Comparison of ENCODE assay signal across 16 cellular contexts in genomic region chr7:7018290-7018689, GRCh38.
A peak's percentile ranks its signal among the peaks of the same experiment; 100 is the strongest.
DNase-seq lines count a peak whose midpoint lies in the region; ATAC-seq and TF ChIP-seq lines count a peak whose summit lies in the region.
"Had no signal": no experiment of that assay in that cellular context is flagged by ENCODE, and none has a peak within 500 bp of the region (broad histone marks: within the 10 kb centered on the region; RNA-seq: fewer than 3 reads in every experiment).

No MANE protein-coding gene starts in this region.

- no TSS peak for BruUV-seq in Panc1 (replicated peaks; lab: Mats Ljungman, UMichigan)

- TF ChIP-seq CTCF in Panc1 (IDR thresholded peaks at IDR 0.05) (no peak), parathyroid adenoma (IDR thresholded peaks at IDR 0.05) (no peak)
- TF ChIP-seq CTCF in CD8-positive, alpha-beta T cell (IDR thresholded peaks at IDR 0.05) = no peak

- H3K27ac ChIP-seq in Panc1 (ENCODE audit: low read length) = no peak overlapping the region
- peak overlapping the region; percentile 97 for H3K27ac ChIP-seq in parathyroid adenoma
- H3K27ac ChIP-seq in CD8-positive, alpha-beta T cell (ENCODE audit: low read depth, low read length) = no peak overlapping the region
- H3K27ac ChIP-seq: BLaER1 treated with 17β-estradiol and CSF1 and Interleukin-3, amounts not matched to agents 10 nM and 100 nM; GM23248 had no signal

- H3K27me3 ChIP-seq in Panc1 (ENCODE audit: control insufficient read depth, insufficient read depth, low read length) (peaks cover 7% of the 10 kb centered on the region), parathyroid adenoma (ENCODE audit: control insufficient read depth, insufficient read depth, low read length) (no peaks in the 10 kb centered on the region)
- H3K27me3 ChIP-seq in CD8-positive, alpha-beta T cell (ENCODE audit: insufficient read depth, low read length) = no peaks in the 10 kb centered on the region
- H3K27me3 ChIP-seq: BLaER1 treated with 17β-estradiol and CSF1 and Interleukin-3, amounts not matched to agents 10 nM and 100 nM had no signal

- no peak overlapping the region for H3K27ac Mint-ChIP-seq in CD8-positive, alpha-beta T cell
- no peak overlapping the region for H3K27ac Mint-ChIP-seq in immature natural killer cell
- H3K27ac Mint-ChIP-seq: CD4-positive, CD25-positive, alpha-beta regulatory T cell had no signal

- H3K4me2 ChIP-seq in parathyroid adenoma (ENCODE audit: low read length) = peak overlapping the region; percentile 6
- H3K4me2 ChIP-seq: BLaER1 treated with 17β-estradiol and CSF1 and Interleukin-3, amounts not matched to agents 10 nM and 100 nM had no signal

- no peaks in the 10 kb centered on the region for H3K36me3 Mint-ChIP-seq in CD8-positive, alpha-beta T cell
- H3K36me3 Mint-ChIP-seq in immature natural killer cell = no peaks in the 10 kb centered on the region

- H3K9me3 Mint-ChIP-seq in CD8-positive, alpha-beta T cell = no peaks in the 10 kb centered on the region
- H3K9me3 Mint-ChIP-seq in immature natural killer cell = peaks cover 0 to 3% (median 0%) of the 10 kb centered on the region in 6 donors

- H3K4me1 Mint-ChIP-seq in CD8-positive, alpha-beta T cell (ENCODE audit: low read depth) = no peaks in the 10 kb centered on the region
- no peaks in the 10 kb centered on the region for H3K4me1 Mint-ChIP-seq in immature natural killer cell
- H3K4me1 Mint-ChIP-seq: CD4-positive, CD25-positive, alpha-beta regulatory T cell had no signal

- POLR2A ChIA-PET in Panc1 (lab: Charles Lee) = no interaction called here
- POLR2A ChIA-PET in CD8-positive, alpha-beta T cell (lab: Charles Lee) = no interaction called here

- CTCF ChIA-PET in Panc1 (lab: Charles Lee) = interaction anchor here (0.7 kb wide), 1 partner anchor 85 kb away, joined by 3 read pairs; no protein-coding TSS in a partner anchor
- CTCF ChIA-PET in CD8-positive, alpha-beta T cell (lab: Charles Lee) = no interaction called here

- 0 out of 2 replicates have a peak, but pooled peaks have one; percentile 53 for ATAC-seq in Panc1
- ATAC-seq in CD8-positive, alpha-beta T cell = no peak
- ATAC-seq: GM12878, HepG2 had no signal

- H3K4me3 ChIP-seq in Panc1 (ENCODE audit: low read depth in 2 of 2, low read length in 2 of 2) (no peak overlapping the region), parathyroid adenoma (ENCODE audit: low read depth, low read length) (peak overlapping the region; percentile 13)
- H3K4me3 ChIP-seq in CD8-positive, alpha-beta T cell (ENCODE audit: low read depth, low read length) = no peak overlapping the region
- H3K4me3 ChIP-seq: BLaER1 treated with 17β-estradiol and CSF1 and Interleukin-3, amounts not matched to agents 10 nM and 100 nM; GM12878; GM23248 had no signal

- DNase-seq in A172 (ENCODE audit: low spot score) (peak; percentile 28), HT-29 (ENCODE audit: low spot score) (peak; percentile 23), Panc1 (ENCODE audit: low read depth, low spot score) (no peak), amygdala (lab: John Stamatoyannopoulos, UW) (no peak), immature natural killer cell (no peak)
- DNase-seq in CD8-positive, alpha-beta T cell = no peak
- DNase-seq: 8988T; ACHN; Calu3; CD4-positive, CD25-positive, alpha-beta regulatory T cell; DMS 273 treated with DMSO at 0.1 percent for 48 hours; GM23248 had no signal

- intact Hi-C loops in Panc1 (cut with micrococcal nuclease; ENCODE audit: unreplicated experiment) = no loop called here
- intact Hi-C loops in CD8-positive, alpha-beta T cell (cut with DNase I, micrococcal nuclease) = no loop called here

- no peak overlapping the region for H3K4me3 Mint-ChIP-seq in CD8-positive, alpha-beta T cell
- no peak overlapping the region for H3K4me3 Mint-ChIP-seq in immature natural killer cell
- H3K4me3 Mint-ChIP-seq: CD4-positive, CD25-positive, alpha-beta regulatory T cell had no signal

- no peaks in the 10 kb centered on the region for H3K79me2 ChIP-seq in parathyroid adenoma

- H3K4me1 ChIP-seq in Panc1 (ENCODE audit: control insufficient read depth, insufficient read depth, low read length) (no peaks in the 10 kb centered on the region), parathyroid adenoma (peaks cover 58% of the 10 kb centered on the region)
- no peaks in the 10 kb centered on the region for H3K4me1 ChIP-seq in CD8-positive, alpha-beta T cell (ENCODE audit: insufficient read depth, low read length)
- H3K4me1 ChIP-seq: BLaER1 treated with 17β-estradiol and CSF1 and Interleukin-3, amounts not matched to agents 10 nM and 100 nM had no signal

- H3K27me3 Mint-ChIP-seq in CD8-positive, alpha-beta T cell (ENCODE audit: low read depth) = peaks cover 8% of the 10 kb centered on the region
- peaks cover 1 to 8% (median 2%) of the 10 kb centered on the region in 3 donors for H3K27me3 Mint-ChIP-seq in immature natural killer cell (ENCODE audit: low read depth in 3 of 3)

- in situ Hi-C loops in Panc1 (cut with HindIII; ENCODE audit: low pct_unique_long_range_greater_than_20kb, low sequenced_read_pairs) = no loop called here

- H2AFZ ChIP-seq in parathyroid adenoma = no peak overlapping the region
- H2AFZ ChIP-seq: GM23248 had no signal

- no peaks in the 10 kb centered on the region for H3K9me3 ChIP-seq in Panc1 (ENCODE audit: control insufficient read depth, insufficient read depth, low read depth, low read length)
- H3K9me3 ChIP-seq in parathyroid adenoma (ENCODE audit: control insufficient read depth, low read length) = no peaks in the 10 kb centered on the region
- H3K9me3 ChIP-seq in CD8-positive, alpha-beta T cell (ENCODE audit: low read length) = no peaks in the 10 kb centered on the region
- H3K9me3 ChIP-seq: BLaER1 treated with 17β-estradiol and CSF1 and Interleukin-3, amounts not matched to agents 10 nM and 100 nM had no signal

- H3K36me3 ChIP-seq in Panc1 (ENCODE audit: control insufficient read depth, insufficient read depth, low read length) (no peaks in the 10 kb centered on the region), parathyroid adenoma (ENCODE audit: control insufficient read depth, insufficient read depth, low read length) (no peaks in the 10 kb centered on the region)
- H3K36me3 ChIP-seq in CD8-positive, alpha-beta T cell (ENCODE audit: insufficient read depth, low read length) = no peaks in the 10 kb centered on the region
- H3K36me3 ChIP-seq: BLaER1 treated with 17β-estradiol and CSF1 and Interleukin-3, amounts not matched to agents 10 nM and 100 nM had no signal

- no peak overlapping the region for H3K9ac ChIP-seq in parathyroid adenoma
- H3K9ac ChIP-seq: BLaER1 treated with 17β-estradiol and CSF1 and Interleukin-3, amounts not matched to agents 10 nM and 100 nM; GM23248 had no signal

Comparison
In these comparisons a context has a peak if more than half of its experiments do, and no peak if none do; other contexts are left out.
1. DNase-seq: peak in A172 (single experiment) and HT-29 (single experiment); none in Panc1 (single experiment), CD8-positive, alpha-beta T cell (0 of 7), amygdala (0 of 56) and immature natural killer cell (0 of 3).